ENCODE assay signal across 8 cellular contexts in the genomic region with DNA sequence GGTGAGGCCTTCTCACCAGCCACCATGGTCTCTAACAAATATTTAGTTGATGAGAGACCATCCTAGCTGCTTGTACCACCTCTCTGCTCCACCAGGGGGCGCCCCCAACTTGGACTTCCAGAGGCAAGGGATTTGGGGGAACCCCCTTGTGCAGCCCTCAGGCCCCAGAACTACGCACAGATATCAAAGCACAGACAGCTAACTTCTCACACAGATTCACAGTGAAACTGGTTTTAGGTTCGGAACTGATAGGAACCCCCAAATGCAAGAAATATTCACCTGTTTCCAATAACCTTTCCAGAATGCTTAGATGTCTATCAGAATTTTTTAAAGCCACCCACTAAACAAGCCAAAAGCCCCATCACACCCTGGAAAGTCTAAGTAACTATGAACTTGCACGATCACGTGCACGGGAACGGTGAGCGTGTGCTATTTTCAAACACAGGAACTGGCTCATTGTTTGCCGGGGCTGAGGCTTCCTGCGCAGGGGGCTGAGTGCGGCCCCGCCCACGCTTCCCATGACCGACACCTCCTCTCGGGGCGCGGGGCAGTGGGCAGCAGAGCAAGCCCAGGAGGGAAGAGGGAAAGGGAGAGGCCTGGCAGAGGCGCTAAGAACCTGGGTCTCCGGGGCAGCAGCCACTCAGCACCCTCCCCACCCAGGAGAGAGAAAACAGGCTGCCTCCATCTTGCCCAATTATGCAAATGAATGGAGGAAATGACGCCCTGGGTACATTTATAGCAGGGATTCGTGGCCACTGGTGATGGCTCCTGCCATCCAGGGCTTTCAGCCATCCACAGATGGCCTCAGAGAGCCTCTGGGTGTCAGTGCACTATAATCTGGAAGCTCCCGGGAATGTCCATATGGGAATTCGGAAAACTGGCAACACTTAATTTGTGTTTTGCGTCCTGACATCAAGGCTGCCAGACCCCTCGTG.
DNase-seq lines count a peak whose midpoint lies in the region; ATAC-seq and TF ChIP-seq lines count a peak whose summit lies in the region.

No MANE protein-coding gene starts in this region.

- H3K9me3 ChIP-seq in Panc1 (ENCODE audit: control insufficient read depth, insufficient read depth, low read depth, low read length) (no peaks in the 10 kb centered on the region), suprapubic skin (no peaks in the 10 kb centered on the region)

- H3K4me1 ChIP-seq in Panc1 (ENCODE audit: control insufficient read depth, insufficient read depth, low read length) (no peaks in the 10 kb centered on the region), suprapubic skin (peaks cover 20% of the 10 kb centered on the region)

- ATAC-seq in GM21515 (IDR thresholded peaks at IDR 0.05; ENCODE audit: unreplicated experiment) = peak; percentile 71
- peak; percentile 82 for ATAC-seq in Panc1
- ATAC-seq in omental fat pad (ENCODE audit: low FRiP score) = peak; percentile 78

- TF ChIP-seq EP300 in suprapubic skin (IDR thresholded peaks at IDR 0.05) = no peak

- H3K27me3 ChIP-seq in Panc1 (ENCODE audit: control insufficient read depth, insufficient read depth, low read length) = no peaks in the 10 kb centered on the region
- no peaks in the 10 kb centered on the region for H3K27me3 ChIP-seq in suprapubic skin

- CTCF ChIA-PET in Panc1 (lab: Charles Lee) = interaction anchor here (0.5 to 1.3 kb wide), 5 partner anchors 17 to 155 kb away, joined by 3 to 4 read pairs (median 4); a partner anchor contains a TSS

- in situ Hi-C loops in Panc1 (cut with HindIII; ENCODE audit: low pct_unique_long_range_greater_than_20kb, low sequenced_read_pairs) = no loop called here

- no TSS peak for BruUV-seq in Panc1 (replicated peaks; lab: Mats Ljungman, UMichigan)

- TF ChIP-seq CTCF in Panc1 (IDR thresholded peaks at IDR 0.05) (peak; percentile 90), fibroblast of villous mesenchyme (IDR thresholded peaks at IDR 0.05; ENCODE audit: insufficient read depth, low read depth, low read length) (peak; percentile 94), omental fat pad (IDR thresholded peaks at IDR 0.05) (peak in 2 of 3 donors; percentile 65 to 94), suprapubic skin (IDR thresholded peaks at IDR 0.05) (peak; percentile 92)

- H3K27ac ChIP-seq in Panc1 (ENCODE audit: low read length) = no peak overlapping the region
- peak overlapping the region; percentile 69 for H3K27ac ChIP-seq in suprapubic skin

- no peak overlapping the region for H3K4me3 ChIP-seq in Panc1 (ENCODE audit: low read depth in 2 of 2, low read length in 2 of 2)
- peak overlapping the region; percentile 46 for H3K4me3 ChIP-seq in fibroblast of villous mesenchyme (ENCODE audit: low read depth, low read length)
- H3K4me3 ChIP-seq in suprapubic skin = peak overlapping the region; percentile 45

- H3K36me3 ChIP-seq in Panc1 (ENCODE audit: control insufficient read depth, insufficient read depth, low read length) (no peaks in the 10 kb centered on the region), suprapubic skin (peaks cover 11% of the 10 kb centered on the region)

- DNase-seq in DMS79 (lab: John Stamatoyannopoulos, UW) = peak; percentile 59
- DNase-seq in HuH-7 (ENCODE audit: low spot score) = peak; percentile 68
- DNase-seq in Panc1 (ENCODE audit: low read depth, low spot score) = peak; percentile 22
- DNase-seq in activated T-helper 9 cell treated with anti-CD3 and anti-CD28 coated beads, Interleukin-2, amount 50 U/mL, for 16 hours (ENCODE audit: low read depth) = peak; percentile 93
- peak; percentile 73 for DNase-seq in fibroblast of villous mesenchyme (ENCODE audit: low read depth)
- peak; percentile 97 for DNase-seq in omental fat pad (ENCODE audit: low spot score)
- peak; percentile 94 for DNase-seq in suprapubic skin (ENCODE audit: low spot score in 2 of 2)

- TF ChIP-seq POLR2A in suprapubic skin (IDR thresholded peaks at IDR 0.05) = no peak

- POLR2A ChIA-PET in Panc1 (lab: Charles Lee) = no interaction called here

- 42% methylated on average over 25 of the region's 25 CpGs for WGBS in suprapubic skin

- intact Hi-C loops in Panc1 (cut with micrococcal nuclease; ENCODE audit: unreplicated experiment) = loop anchor here (2.0 kb wide), 1 partner anchor 95 kb away; no protein-coding TSS in a partner anchor

Comparison
In these comparisons a context has a peak if more than half of its experiments do, and no peak if none do; other contexts are left out.
1. DNase-seq: peak in every context shown above with its lines; median percentile 97 in omental fat pad; 94 in suprapubic skin; 93 in activated T-helper 9 cell treated with anti-CD3 and anti-CD28 coated beads, Interleukin-2, amount 50 U/mL, for 16 hours; 73 in fibroblast of villous mesenchyme; 68 in HuH-7; 59 in DMS79; 22 in Panc1.
2. H3K4me3 ChIP-seq: peak in fibroblast of villous mesenchyme (single experiment) and suprapubic skin (single experiment); none in Panc1 (0 of 2).
3. Peak in every context shown above with its lines, with median percentiles within 50 percentile points of each other: ATAC-seq and CTCF ChIP-seq.